8 cellular contexts compared by ENCODE assay signal in the genomic region with DNA sequence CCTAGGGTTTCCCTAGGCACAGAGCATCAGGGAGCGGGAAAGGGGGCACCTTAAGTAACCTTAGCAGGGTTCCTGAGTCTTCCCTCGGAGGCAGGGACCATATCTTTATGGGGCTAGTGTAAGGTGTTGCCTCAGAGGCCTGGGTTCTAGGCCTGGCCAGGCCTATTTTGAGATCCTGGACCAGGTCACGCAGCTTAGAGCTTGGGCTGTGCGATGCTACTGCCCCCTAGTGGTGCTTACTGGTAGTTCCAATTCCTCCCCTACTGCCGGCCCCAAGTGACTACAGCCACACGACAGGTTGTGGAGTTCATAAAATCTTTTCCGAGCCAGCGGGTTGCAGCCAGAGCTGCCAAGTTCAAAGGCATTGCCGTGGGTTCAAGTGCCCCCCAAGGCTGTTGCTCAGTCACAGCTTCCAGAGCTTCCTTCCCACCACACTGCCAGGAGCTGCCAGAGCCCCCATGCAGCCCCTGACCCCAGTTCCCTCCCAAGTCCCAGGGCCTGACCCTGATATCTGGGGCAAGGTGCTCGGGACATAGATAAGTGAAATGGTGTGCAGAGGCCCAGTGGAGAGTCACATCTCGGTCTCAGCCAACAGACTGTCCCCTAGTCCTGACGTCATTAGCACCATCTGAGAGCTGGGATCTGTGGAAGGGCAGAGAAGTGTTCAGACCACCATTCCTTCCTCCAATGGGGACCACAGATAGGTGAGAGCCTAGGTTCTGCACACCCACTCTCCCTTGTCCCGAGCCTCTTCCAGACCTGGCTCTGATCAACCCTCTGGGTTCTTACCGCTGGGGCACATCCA. TPM values are rescaled to one million over a fixed set of nuclear protein-coding genes. Genes with fewer than 3 reads are reported as not detected.
DNase-seq lines count a peak whose midpoint lies in the region; ATAC-seq lines count a peak whose summit lies in the region.

No MANE protein-coding gene starts in this region.

- peak; percentile 48 for ATAC-seq in HG03108 (IDR thresholded peaks at IDR 0.05; ENCODE audit: unreplicated experiment)
- peak; percentile 34 for ATAC-seq in left colon
- ATAC-seq in GM21367 (IDR thresholded peaks at IDR 0.05; ENCODE audit: unreplicated experiment) = no peak

- intact Hi-C loops in left colon (cut with DNase I, micrococcal nuclease) = loop anchor here (10.0 kb wide), 2 partner anchors 52 to 242 kb away; a partner anchor contains a TSS

- DNase-seq in GM03348 (ENCODE audit: low spot score) = peak; percentile 88
- peak; percentile 67 for DNase-seq in NCI-H460 (ENCODE audit: extremely low read depth, low read depth)
- DNase-seq in activated CD4-positive, alpha-beta T cell treated with anti-CD3 and anti-CD28 coated beads for 24 hours (ENCODE audit: low read depth in 2 of 2) = peak; percentile 72 to 79
- DNase-seq in cerebellar cortex (ENCODE audit: low spot score) = peak; percentile 91
- DNase-seq in left colon = peak; percentile 62 to 81
- peak; percentile 70 for DNase-seq in stimulated activated CD4-positive, alpha-beta T cell treated with anti-CD3 and anti-CD28 coated beads, Interleukin-4, amount 100 ng/mL, for 1 hour

RNA-seq across cellular contexts. Expression of a gene that starts 3.3 kb away (rescaled TPM):
- 0.25 and 0.26 TPM in 2 replicates for total RNA-seq in NCI-H460 (2014; rRNA removed; shearing (Covaris generic))
- polyA plus RNA-seq in NCI-H460 (2014; cell fraction: nucleus; rRNA removed) = 0.51 and 0.69 TPM in 2 replicates
- total RNA-seq in left colon = under 1 TPM; 0.61 to 0.95 TPM

RNA-seq across cellular contexts. Expression of a gene that starts 9.9 kb away (rescaled TPM):
- 62.4 and 69.1 TPM in 2 replicates for total RNA-seq in NCI-H460 (2014; rRNA removed; shearing (Covaris generic))
- polyA plus RNA-seq in NCI-H460 (2014; cell fraction: nucleus; rRNA removed) = 83.5 and 330 TPM in 2 replicates
- total RNA-seq in left colon = 100 to 1,000 TPM; 113 to 134 TPM

RNA-seq across cellular contexts. Expression of a gene that starts 10.0 kb away (rescaled TPM):
- 36.4 and 39.5 TPM in 2 replicates for total RNA-seq in NCI-H460 (2014; rRNA removed; shearing (Covaris generic))
- polyA plus RNA-seq in NCI-H460 (2014; cell fraction: nucleus; rRNA removed) = 55.8 and 66.7 TPM in 2 replicates
- total RNA-seq in left colon = 10 to 100 TPM; 19.6 to 26.9 TPM

RNA-seq across cellular contexts. Expression of a gene that starts 29.5 kb away (rescaled TPM):
- 21.2 and 21.3 TPM in 2 replicates for total RNA-seq in NCI-H460 (2014; rRNA removed; shearing (Covaris generic))
- polyA plus RNA-seq in NCI-H460 (2014; cell fraction: nucleus; rRNA removed) = 43.1 and 57.1 TPM in 2 replicates
- total RNA-seq in left colon = 10 to 100 TPM; 16.9 to 18.4 TPM

RNA-seq across cellular contexts. Expression of a gene that starts 51.5 kb away (rescaled TPM):
- total RNA-seq in NCI-H460 (2014; rRNA removed; shearing (Covaris generic)) = not detected in 2 replicates
- 0.79 TPM in 1 of 2 replicates, not detected in the other for polyA plus RNA-seq in NCI-H460 (2014; cell fraction: nucleus; rRNA removed)
- under 1 TPM; 0.27 to 0.28 TPM for total RNA-seq in left colon
